5 cellular contexts compared by ENCODE assay signal in the genomic region with DNA sequence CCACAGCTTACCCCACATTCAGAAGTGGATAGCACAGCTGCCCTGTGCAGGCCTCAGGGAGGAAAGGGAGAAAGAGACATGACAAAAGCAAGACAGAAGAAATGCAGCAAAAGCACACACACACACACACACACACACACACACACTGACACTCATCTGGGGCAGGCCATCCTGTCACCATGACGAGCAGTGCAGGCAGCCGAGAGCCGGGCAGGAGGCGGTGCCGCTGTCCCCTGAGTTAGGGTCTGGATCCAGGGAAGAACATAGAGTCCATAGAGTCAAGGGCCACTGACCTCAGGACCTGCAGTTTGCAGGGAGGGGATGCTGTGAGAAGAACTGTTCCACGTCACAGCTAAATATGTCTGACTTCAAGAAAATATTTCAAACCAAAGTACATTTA. TPM values are rescaled to one million over a fixed set of nuclear protein-coding genes. Genes with fewer than 3 reads are reported as not detected.
"Had no signal": no experiment of that assay in that cellular context is flagged by ENCODE, and none has a peak within 500 bp of the region (broad histone marks: within the 10 kb centered on the region; RNA-seq: fewer than 3 reads in every experiment).

No MANE protein-coding gene starts in this region.

RNA-seq across cellular contexts. Expression of gene POTEM, which starts 4.0 kb away (rescaled TPM):
- total RNA-seq: HT-29, IMR-90, M059J, Right ventricle myocardium superior, SJSA1 had no signal
- polyA plus RNA-seq: IMR-90 had no signal
